9 cellular contexts compared by ENCODE assay signal in the genomic region with DNA sequence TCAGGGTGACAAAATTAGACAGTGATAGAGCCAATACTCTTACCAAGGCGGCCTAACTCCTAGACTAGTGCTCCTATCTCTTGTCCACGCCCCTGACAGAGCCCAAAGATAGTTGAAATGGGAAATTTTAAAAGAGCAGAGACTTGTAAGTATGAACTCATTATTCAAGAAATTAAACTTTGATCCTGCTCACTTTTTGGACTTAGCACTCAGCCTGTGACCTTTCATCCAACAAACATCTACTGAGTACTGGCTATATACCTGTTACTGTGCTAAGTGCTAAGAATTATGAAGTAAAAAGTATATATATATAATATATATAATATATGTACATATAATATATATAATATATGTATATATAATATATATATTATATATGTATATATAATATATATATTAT. TPM values are rescaled to one million over a fixed set of nuclear protein-coding genes. Genes with fewer than 3 reads are reported as not detected.
A peak's percentile ranks its signal among the peaks of the same experiment; 100 is the strongest.
DNase-seq lines count a peak whose midpoint lies in the region; ATAC-seq, FAIRE-seq and TF ChIP-seq lines count a peak whose summit lies in the region.
"Had no signal": no experiment of that assay in that cellular context is flagged by ENCODE, and none has a peak within 500 bp of the region (broad histone marks: within the 10 kb centered on the region; RNA-seq: fewer than 3 reads in every experiment).

No MANE protein-coding gene starts in this region.

- no peak for TF ChIP-seq EP300 in K562 (IDR thresholded peaks at IDR 0.05; ENCODE audit: low read length)

- H3K9me1 ChIP-seq in K562 (ENCODE audit: control insufficient read depth, insufficient read depth, low read length) = no peaks in the 10 kb centered on the region

- in situ Hi-C loops in K562 (cut with MboI) (no loop called here), G401 (cut with HindIII; ENCODE audit: low sequenced_read_pairs) (no loop called here)

- H3K9me3 Mint-ChIP-seq in HFFc6 (no peaks in the 10 kb centered on the region), natural killer cell (no peaks in the 10 kb centered on the region)
- H3K9me3 Mint-ChIP-seq: memory B cell had no signal

- TF ChIP-seq RAD21 in K562 (CRISPR knock-in tag; conservative IDR thresholded peaks at IDR 0.05 in 1 of 2, IDR thresholded peaks at IDR 0.05 in 1 of 2) = no peak

- peak overlapping the region; percentile 95; the same call in 1 of the 2 replicates for H3K4me2 ChIP-seq in K562 (ENCODE audit: insufficient read depth, low read length)

- peak overlapping the region; percentile 99 for H3K4me3 ChIP-seq in BE2C (ENCODE audit: low read depth, low read length)
- H3K4me3 ChIP-seq in K562 = peak overlapping the region; percentile 83

- H2AFZ ChIP-seq in K562 (ENCODE audit: low read depth, low read length) = peak overlapping the region; percentile 91; the same call in 1 of the 2 replicates

- H3K79me2 ChIP-seq in K562 (ENCODE audit: control insufficient read depth, insufficient read depth, low read length) = peaks cover 49% of the 10 kb centered on the region

- H3K4me1 Mint-ChIP-seq in HFFc6 (ENCODE audit: low read depth) = peaks cover 49% of the 10 kb centered on the region
- H3K4me1 Mint-ChIP-seq in natural killer cell = peaks cover 39 to 41% of the 10 kb centered on the region in 2 donors

- peaks cover 9% of the 10 kb centered on the region; the same call in 1 of the 2 replicates for H4K20me1 ChIP-seq in K562 (replicated peaks; ENCODE audit: control insufficient read depth, insufficient read depth, low read length)

- H3K4me1 ChIP-seq in BE2C (no peaks in the 10 kb centered on the region), K562 (replicated peaks in 1 of 2; ENCODE audit: control insufficient read depth in 2 of 2, insufficient read depth in 2 of 2, low read length in 2 of 2) (peaks cover 0 to 17% of the 10 kb centered on the region in 2 experiments; a peak in 2 of 5 replicates)

- peak overlapping the region; percentile 99 for H3K4me3 Mint-ChIP-seq in HFFc6
- H3K4me3 Mint-ChIP-seq in natural killer cell = peak overlapping the region; percentile 99

- POLR2A ChIA-PET in K562 (lab: Yijun Ruan, JAX) = no interaction called here

- intact Hi-C loops in K562 (cut with micrococcal nuclease) (no loop called here), natural killer cell (cut with micrococcal nuclease) (no loop called here)

- TF ChIP-seq CTCF in BE2C (IDR thresholded peaks at IDR 0.05; ENCODE audit: low read depth, low read length) (no peak), HFFc6 (IDR thresholded peaks at IDR 0.05) (no peak), K562 (IDR thresholded peaks at IDR 0.05 in 2 of 3, conservative IDR thresholded peaks at IDR 0.05 in 1 of 3; ENCODE audit: insufficient read depth in 2 of 3, low read depth in 1 of 3, low read length in 3 of 3) (no peak), natural killer cell (IDR thresholded peaks at IDR 0.05) (no peak)

- H3K27ac ChIP-seq in K562 (ENCODE audit: extremely low read depth, low read depth, low read length) = peak overlapping the region; percentile 64

- no peak for ATAC-seq in K562
- no peak for ATAC-seq in natural killer cell
- no peak for ATAC-seq in HG02588 (IDR thresholded peaks at IDR 0.05; ENCODE audit: unreplicated experiment)
- no peak for ATAC-seq in GM21717 (IDR thresholded peaks at IDR 0.05; ENCODE audit: unreplicated experiment)

- peaks cover 10% of the 10 kb centered on the region for H3K36me3 ChIP-seq in BE2C
- peaks cover 13% of the 10 kb centered on the region; the same call in 2 of the 3 replicates for H3K36me3 ChIP-seq in K562 (ENCODE audit: control insufficient read depth, insufficient read depth, low read length)

- peak overlapping the region; percentile 97; the same call in 1 of the 2 replicates for H3K27ac Mint-ChIP-seq in HFFc6
- peak overlapping the region; percentile 95 to 99 for H3K27ac Mint-ChIP-seq in natural killer cell

- DNase-seq in BE2C (no peak), HFFc6 (no peak), K562 (ENCODE audit: extremely low read depth in 1 of 4, low spot score in 3 of 4) (peak in 1 of 4 experiments; percentile 47), natural killer cell (no peak), G401 (ENCODE audit: low spot score) (no peak), GM03348 (ENCODE audit: low spot score) (no peak)

- H3K9me3 ChIP-seq in BE2C (no peaks in the 10 kb centered on the region), K562 (replicated peaks; ENCODE audit: control insufficient read depth, insufficient read depth, low read depth, low read length) (no peaks in the 10 kb centered on the region)

- TF ChIP-seq POLR2A in K562 (conservative IDR thresholded peaks at IDR 0.05) = no peak

- no peak for FAIRE-seq in K562 (lab: Jason Lieb, UNC)

- CTCF ChIA-PET in K562 (lab: Yijun Ruan, JAX; ENCODE audit: low intra/inter-chr PET ratio) = no interaction called here

- H3K36me3 Mint-ChIP-seq in HFFc6 (ENCODE audit: low read depth) (no peaks in the 10 kb centered on the region), natural killer cell (no peaks in the 10 kb centered on the region)
- H3K36me3 Mint-ChIP-seq: memory B cell had no signal

- peak overlapping the region in 1 of 2 experiments; percentile 85; a peak in 2 of 4 replicates for H3K9ac ChIP-seq in K562 (ENCODE audit: insufficient read depth in 1 of 2, low read depth in 2 of 2, low read length in 2 of 2)

- H3K27me3 Mint-ChIP-seq in HFFc6 (ENCODE audit: insufficient read depth) (peaks cover 6% of the 10 kb centered on the region), natural killer cell (ENCODE audit: low read depth in 2 of 2) (no peaks in the 10 kb centered on the region)
- H3K27me3 Mint-ChIP-seq: memory B cell had no signal

- WGBS in K562 (ENCODE audit: insufficient coverage, low coverage, missing lambda C conversion rate) = 6% methylated on average over 2 of the region's 2 CpGs

- no TSS peak for BruUV-seq in K562 (replicated peaks; lab: Mats Ljungman, UMichigan)

- H3K27me3 ChIP-seq in BE2C (no peaks in the 10 kb centered on the region), K562 (ENCODE audit: control insufficient read depth in 2 of 2, insufficient read depth in 2 of 2, low read length in 2 of 2) (no peaks in the 10 kb centered on the region)

TF ChIP-seq in K562, 482 proteins besides CTCF, POLR2A, EP300 and RAD21:
- TF ChIP-seq THRAP3 (IDR thresholded peaks at IDR 0.05; ENCODE audit: borderline replicate concordance) (no peak), NCOA2 (IDR thresholded peaks at IDR 0.05; ENCODE audit: partially characterized antibody in 2 of 2) (peak in 1 of 2 experiments; percentile 44)
TF ChIP-seq in K562: peak in this region for 1.

RNA-seq across cellular contexts. Expression of a gene that starts 1.2 kb away (rescaled TPM):
- polyA plus RNA-seq in BE2C (2012; ENCODE audit: insufficient read depth, insufficient read length, low read depth) = 4.8 TPM
- 10 to 100 TPM; 13.5 to 16.5 (median 14.6) TPM for total RNA-seq in HFFc6 (2021; fragmentation: NEBNext Ultra II Directional; extraction: Animal tissue kit (Norgen Biotek cat#: 25700))
- 61.9 and 123 TPM in 2 replicates for total RNA-seq in K562 (2011; cell fraction: chromatin; rRNA removed; ENCODE audit: low replicate concordance)
- total RNA-seq in K562 (2011; cell fraction: nucleolus; rRNA removed) = 31.5 and 34.7 TPM in 2 replicates
- total RNA-seq in K562 (2011; cell fraction: nucleoplasm; rRNA removed) = 62.6 and 89.5 TPM in 2 replicates
- total RNA-seq in K562 (2014; rRNA removed) = 9.2 and 10.9 TPM in 2 replicates
- 12.5 and 12.7 TPM in 2 replicates for total RNA-seq in K562 (2014; rRNA removed; fragmentation: Illumina TruSeq; extraction: Trizol)
- total RNA-seq in K562 (2015; rRNA removed; fragmentation: Illumina TruSeq; extraction: Trizol) = 11.2 and 12.9 TPM in 2 replicates
- 9.0 and 10.1 TPM in 2 replicates for total RNA-seq in K562 (2021)
- polyA plus RNA-seq in K562 (2011; rRNA removed) = 17.9 and 18.5 TPM in 2 replicates
- polyA plus RNA-seq in K562 (2011; cell fraction: cytosol; rRNA removed) = 5.7 and 8.4 TPM in 2 replicates
- polyA plus RNA-seq in K562 (2011; cell fraction: nucleus; rRNA removed) = 42.8 and 47.5 TPM in 2 replicates
- 7.0 and 8.8 TPM in 2 replicates for polyA plus RNA-seq in K562 (2012)
- polyA plus RNA-seq in K562 (2014; fragmentation: Illumina TruSeq; extraction: Trizol) = 8.2 and 10.0 TPM in 2 replicates
- under 1 TPM; 0.77 to 0.91 TPM for polyA plus RNA-seq in K562 (2014; fragmentation: Nextera tagmentation; extraction: Ambion mirVana)
- 9.6 and 10.2 TPM in 2 replicates for polyA plus RNA-seq in K562 (2014; rRNA removed)
- 46.9 and 55.3 TPM in 2 replicates for polyA minus RNA-seq in K562 (2011; rRNA and poly(A)+ RNA removed)
- polyA minus RNA-seq in K562 (2011; cell fraction: cytosol; rRNA and poly(A)+ RNA removed) = 8.7 and 13.2 TPM in 2 replicates
- polyA minus RNA-seq in K562 (2011; cell fraction: nucleus; rRNA and poly(A)+ RNA removed) = 32.9 and 60.0 TPM in 2 replicates
- total RNA-seq in natural killer cell = 10 to 100 TPM; 24.5 to 30.6 (median 27.4) TPM
- total RNA-seq in G401 (2014; rRNA removed; shearing (Covaris generic)) = 18.6 and 27.0 TPM in 2 replicates

RNA-seq across cellular contexts. Expression of a gene that starts 1.5 kb away (rescaled TPM):
- 15.0 TPM for polyA plus RNA-seq in BE2C (2012; ENCODE audit: insufficient read depth, insufficient read length, low read depth)
- 10 to 100 TPM; 22.7 to 30.5 (median 27.0) TPM for total RNA-seq in HFFc6 (2021; fragmentation: NEBNext Ultra II Directional; extraction: Animal tissue kit (Norgen Biotek cat#: 25700))
- total RNA-seq in K562 (2011; cell fraction: chromatin; rRNA removed; ENCODE audit: low replicate concordance) = 13.0 and 31.7 TPM in 2 replicates
- 15.8 and 16.5 TPM in 2 replicates for total RNA-seq in K562 (2011; cell fraction: nucleolus; rRNA removed)
- total RNA-seq in K562 (2011; cell fraction: nucleoplasm; rRNA removed) = 28.2 and 28.9 TPM in 2 replicates
- total RNA-seq in K562 (2014; rRNA removed) (9.2 and 11.4 TPM in 2 replicates), K562 (2014; rRNA removed; fragmentation: Illumina TruSeq; extraction: Trizol) (18.4 and 19.0 TPM in 2 replicates), K562 (2015; rRNA removed; fragmentation: Illumina TruSeq; extraction: Trizol) (21.8 and 22.6 TPM in 2 replicates), K562 (2021) (14.8 and 16.0 TPM in 2 replicates), natural killer cell (10 to 100 TPM; 14.2 to 15.4 (median 15.1) TPM)
- polyA plus RNA-seq in K562 (2011; rRNA removed) (13.6 and 15.9 TPM in 2 replicates), K562 (2014; fragmentation: Illumina TruSeq; extraction: Trizol) (19.7 and 23.4 TPM in 2 replicates), K562 (2014; fragmentation: Nextera tagmentation; extraction: Ambion mirVana) (10 to 100 TPM; 10.8 to 11.2 TPM), K562 (2014; rRNA removed) (13.0 and 13.1 TPM in 2 replicates)
- 4.4 and 8.7 TPM in 2 replicates for polyA plus RNA-seq in K562 (2011; cell fraction: cytosol; rRNA removed)
- 6.9 and 12.3 TPM in 2 replicates for polyA plus RNA-seq in K562 (2011; cell fraction: nucleus; rRNA removed)
- polyA plus RNA-seq in K562 (2012) = 17.1 and 24.6 TPM in 2 replicates
- 10.9 and 16.5 TPM in 2 replicates for polyA minus RNA-seq in K562 (2011; rRNA and poly(A)+ RNA removed)
- polyA minus RNA-seq in K562 (2011; cell fraction: cytosol; rRNA and poly(A)+ RNA removed) = 9.2 and 9.9 TPM in 2 replicates
- 10.1 and 20.0 TPM in 2 replicates for polyA minus RNA-seq in K562 (2011; cell fraction: nucleus; rRNA and poly(A)+ RNA removed)
- 9.4 and 10.9 TPM in 2 replicates for total RNA-seq in G401 (2014; rRNA removed; shearing (Covaris generic))
